8 cellular contexts compared by ENCODE assay signal in the genomic region with DNA sequence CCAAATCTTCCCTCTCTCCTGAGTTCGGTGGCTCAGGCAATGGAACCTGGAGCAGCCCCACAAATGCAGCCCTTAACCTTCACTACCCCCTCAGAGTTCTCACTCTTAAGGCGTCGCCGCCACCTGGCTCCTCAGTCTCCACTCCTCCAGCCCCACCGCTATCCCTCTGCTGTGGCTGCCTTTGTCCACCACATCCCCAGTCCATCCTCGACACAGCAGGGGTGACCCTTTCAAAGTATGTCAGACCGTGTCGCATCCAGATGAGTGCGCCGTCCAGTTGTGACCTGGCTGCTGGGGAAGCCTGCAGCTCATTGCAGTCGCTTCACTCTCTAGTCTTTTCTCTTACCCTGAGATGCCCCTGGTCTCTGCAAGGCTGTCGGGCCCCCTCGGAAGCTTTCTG. TPM values are rescaled to one million over a fixed set of nuclear protein-coding genes. Genes with fewer than 3 reads are reported as not detected.
DNase-seq lines count a peak whose midpoint lies in the region; ATAC-seq and TF ChIP-seq lines count a peak whose summit lies in the region.

No MANE protein-coding gene starts in this region.

- TF ChIP-seq POLR2A in body of pancreas (IDR thresholded peaks at IDR 0.05) = no peak

- no peak overlapping the region; the same call in 1 of the 2 replicates for H3K27ac ChIP-seq in HL-60 (replicated peaks)
- peak overlapping the region in 3 of 4 donors; percentile 70 to 80 (median 75) for H3K27ac ChIP-seq in body of pancreas
- no peak overlapping the region for H3K27ac ChIP-seq in muscle layer of colon (ENCODE audit: low read depth, low read length)

- H3K36me3 ChIP-seq in body of pancreas (replicated peaks in 1 of 2; ENCODE audit: insufficient read depth in 1 of 2, low read depth in 2 of 2) (no peaks in the 10 kb centered on the region), muscle layer of colon (ENCODE audit: insufficient read depth, low read length) (no peaks in the 10 kb centered on the region)

- DNase-seq in AG04449 (ENCODE audit: low read depth, low spot score) = no peak
- no peak for DNase-seq in HL-60 (ENCODE audit: low read depth in 1 of 2, low spot score in 1 of 2)
- DNase-seq in body of pancreas = no peak
- DNase-seq in DMS 273 (lab: John Stamatoyannopoulos, UW; ENCODE audit: unreplicated experiment) = no peak
- no peak for DNase-seq in islet precursor cell

- TF ChIP-seq CTCF in AG04449 (IDR thresholded peaks at IDR 0.05; ENCODE audit: insufficient read depth, low read length, missing control alignments) = no peak
- no peak for TF ChIP-seq CTCF in HL-60 (IDR thresholded peaks at IDR 0.05; ENCODE audit: insufficient read depth, low read length)
- no peak for TF ChIP-seq CTCF in body of pancreas (IDR thresholded peaks at IDR 0.05)

- H3K9me3 ChIP-seq in body of pancreas (no peaks in the 10 kb centered on the region), muscle layer of colon (ENCODE audit: low read length) (no peaks in the 10 kb centered on the region)

- POLR2A ChIA-PET in AG04449 (lab: Yijun Ruan, JAX) = interaction anchor here (0.6 kb wide), 1 partner anchor 1245 kb away, joined by 3 read pairs; no protein-coding TSS in a partner anchor

- H3K27me3 ChIP-seq in HL-60 (ENCODE audit: insufficient read depth, poor library complexity, severe bottlenecking) = no peaks in the 10 kb centered on the region
- H3K27me3 ChIP-seq in body of pancreas = no peaks in the 10 kb centered on the region
- H3K27me3 ChIP-seq in muscle layer of colon (ENCODE audit: control insufficient read depth in 1 of 2, insufficient read depth in 2 of 2, low read length in 2 of 2) = no peaks in the 10 kb centered on the region

- CTCF ChIA-PET in AG04449 (lab: Yijun Ruan, JAX) = interaction anchor here (0.9 to 1.7 kb wide), 3 partner anchors 13 to 282 kb away, joined by 3 to 7 read pairs (median 5); no protein-coding TSS in a partner anchor

- WGBS in body of pancreas, 2 donors = 54 to 66% methylated on average over 13 of the region's 13 CpGs

- H3K4me1 ChIP-seq in body of pancreas (peaks cover 67% of the 10 kb centered on the region), muscle layer of colon (ENCODE audit: insufficient read depth, low read length) (peaks cover 40% of the 10 kb centered on the region)

- H3K9ac ChIP-seq in muscle layer of colon (ENCODE audit: low read length) = peak overlapping the region; percentile 65

- intact Hi-C loops in body of pancreas (cut with DNase I) = no loop called here

- H3K4me3 ChIP-seq in AG04449 (ENCODE audit: low read depth, low read length) (peak overlapping the region; percentile 92), HL-60 (replicated peaks; ENCODE audit: insufficient read depth, low read length) (peak overlapping the region; percentile 88), body of pancreas (no peak overlapping the region), muscle layer of colon (ENCODE audit: low read depth in 1 of 2, low read length in 2 of 2) (peak overlapping the region; percentile 82 to 93)

- ATAC-seq in body of pancreas (no peak), HG02623 (IDR thresholded peaks at IDR 0.05; ENCODE audit: unreplicated experiment) (no peak), HG03175 (IDR thresholded peaks at IDR 0.05; ENCODE audit: unreplicated experiment) (no peak)

RNA-seq across cellular contexts. Expression of gene SPPL2B, which starts 1.0 kb away (rescaled TPM):
- total RNA-seq in body of pancreas = 100 to 1,000 TPM in 1 of 2 donors, 10 to 100 TPM in 1; 75.8 to 202 TPM

RNA-seq across cellular contexts. Expression of gene LSM7, which starts 1.1 kb away (rescaled TPM):
- total RNA-seq in body of pancreas = 10 to 100 TPM; 45.7 to 69.9 TPM

RNA-seq across cellular contexts. Expression of gene LINGO3, which starts 21.6 kb away (rescaled TPM):
- not detected for total RNA-seq in body of pancreas

RNA-seq across cellular contexts. Expression of gene TMPRSS9, which starts 30.5 kb away (rescaled TPM):
- not detected for total RNA-seq in body of pancreas

RNA-seq across cellular contexts. Expression of gene PEAK3, which starts 47.6 kb away (rescaled TPM):
- total RNA-seq in body of pancreas = under 1 TPM; 0.66 to 0.78 TPM

Comparison
In these comparisons a context has a peak if more than half of its experiments do, and no peak if none do; other contexts are left out.
1. H3K4me3 ChIP-seq: peak in AG04449 (single experiment), HL-60 (single experiment) and muscle layer of colon (2 of 2); none in body of pancreas (0 of 2).
2. H3K27ac ChIP-seq: peak in body of pancreas (3 of 4); none in HL-60 (single experiment) and muscle layer of colon (single experiment).